16 cellular contexts compared by ENCODE assay signal in the genomic region with DNA sequence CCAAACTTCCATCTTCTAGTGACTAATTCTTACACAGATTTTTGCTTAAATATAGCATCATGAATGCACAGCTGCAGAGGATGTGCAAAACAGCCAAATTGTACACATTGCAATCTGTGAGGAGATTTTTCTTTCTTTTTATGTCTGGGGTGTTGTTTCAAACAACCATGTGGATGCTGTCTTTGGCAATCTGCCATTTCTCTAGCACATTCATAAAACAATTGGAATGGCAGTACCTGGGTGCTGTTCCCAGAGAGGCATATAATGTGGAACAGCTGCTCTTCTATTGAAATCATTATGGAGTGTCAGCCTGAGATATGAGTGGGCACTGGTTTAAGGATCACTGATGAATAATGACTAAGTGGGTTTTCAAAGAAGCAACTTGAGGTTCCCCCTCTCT.
A peak's percentile ranks its signal among the peaks of the same experiment; 100 is the strongest.
DNase-seq lines count a peak whose midpoint lies in the region; ATAC-seq and TF ChIP-seq lines count a peak whose summit lies in the region.
"Had no signal": no experiment of that assay in that cellular context is flagged by ENCODE, and none has a peak within 500 bp of the region (broad histone marks: within the 10 kb centered on the region; RNA-seq: fewer than 3 reads in every experiment).

No MANE protein-coding gene starts in this region.

- ATAC-seq in HG02588 (IDR thresholded peaks at IDR 0.05; ENCODE audit: unreplicated experiment): no peak
- ATAC-seq: gastrocnemius medialis, psoas muscle had no signal

- no peaks in the 10 kb centered on the region for H3K36me3 Mint-ChIP-seq in brain
- no peaks in the 10 kb centered on the region for H3K36me3 Mint-ChIP-seq in Calu3 (ENCODE audit: insufficient read depth, unreplicated experiment)
- H3K36me3 Mint-ChIP-seq: naive B cell had no signal

- no TSS peak for BruUV-seq in Calu3 (replicated peaks; lab: Mats Ljungman, UMichigan)

- H3K27me3 Mint-ChIP-seq in brain (no peaks in the 10 kb centered on the region), Calu3 (ENCODE audit: unreplicated experiment) (no peaks in the 10 kb centered on the region)
- H3K27me3 Mint-ChIP-seq: naive B cell had no signal

- H3K4me1 Mint-ChIP-seq in brain (peaks cover 27% of the 10 kb centered on the region), Calu3 (ENCODE audit: low read depth, unreplicated experiment) (no peaks in the 10 kb centered on the region)
- H3K4me1 Mint-ChIP-seq: naive B cell had no signal

- intact Hi-C loops in Calu3 (cut with micrococcal nuclease; ENCODE audit: unreplicated experiment) (no loop called here), cardiac septum (cut with DNase I) (no loop called here)

- DNase-seq in NCI-H2107 treated with DMSO at 0.1 percent for 48 hours (lab: John Stamatoyannopoulos, UW; ENCODE audit: unreplicated experiment) (peak; percentile 25), NCI-H2107 (lab: John Stamatoyannopoulos, UW) (no peak), NCI-H345 treated with DMSO at 0.1 percent for 48 hours (lab: John Stamatoyannopoulos, UW; ENCODE audit: unreplicated experiment) (peak; percentile 1), superior temporal gyrus (ENCODE audit: extremely low spot score) (peak; percentile 47), Calu3 (no peak), cardiac septum (ENCODE audit: low spot score) (no peak)
- DNase-seq: C1 segment of cervical spinal cord; gastrocnemius medialis; naive B cell; NCI-H82; psoas muscle; stimulated activated naive CD4-positive, alpha-beta T cell treated with Interleukin-2 at 50 U/mL for 16 hours; T-helper 1 cell had no signal

- no peak overlapping the region for H3K4me3 Mint-ChIP-seq in brain
- no peak overlapping the region for H3K4me3 Mint-ChIP-seq in Calu3 (ENCODE audit: low read depth, unreplicated experiment)
- H3K4me3 Mint-ChIP-seq: naive B cell had no signal

- H3K9me3 Mint-ChIP-seq in brain (peaks cover 0 to 5% (median 0%) of the 10 kb centered on the region in 5 experiments), Calu3 (ENCODE audit: low read depth, unreplicated experiment) (peaks cover 8% of the 10 kb centered on the region)

- CTCF ChIA-PET in Calu3 (lab: Charles Lee): no interaction called here

- peak overlapping the region in 4 of 5 experiments; percentile 17 to 90 (median 64) for H3K27ac Mint-ChIP-seq in brain
- H3K27ac Mint-ChIP-seq in Calu3 (ENCODE audit: unreplicated experiment): no peak overlapping the region
- H3K27ac Mint-ChIP-seq: activated T-helper 2 cell treated with anti-CD3 and anti-CD28 coated beads, Interferon-gamma antibody, Interleukin-2, Interleukin-4, amounts not matched to agents 10 μg/mL and 5 μg/mL and 100 μg/mL, durations not matched to agents 14 hours and 24 hours and 36 hours; naive B cell had no signal

- TF ChIP-seq CTCF in brain (conservative IDR thresholded peaks at IDR 0.05) (no peak), Calu3 (IDR thresholded peaks at IDR 0.05; ENCODE audit: unreplicated experiment) (no peak)

Comparison
In these comparisons a context has a peak if more than half of its experiments do, and no peak if none do; other contexts are left out.
1. DNase-seq: peak in NCI-H2107 treated with DMSO at 0.1 percent for 48 hours (single experiment), NCI-H345 treated with DMSO at 0.1 percent for 48 hours (single experiment) and superior temporal gyrus (single experiment); none in NCI-H2107 (single experiment), Calu3 (single experiment) and cardiac septum (single experiment).